In the genomic region with DNA sequence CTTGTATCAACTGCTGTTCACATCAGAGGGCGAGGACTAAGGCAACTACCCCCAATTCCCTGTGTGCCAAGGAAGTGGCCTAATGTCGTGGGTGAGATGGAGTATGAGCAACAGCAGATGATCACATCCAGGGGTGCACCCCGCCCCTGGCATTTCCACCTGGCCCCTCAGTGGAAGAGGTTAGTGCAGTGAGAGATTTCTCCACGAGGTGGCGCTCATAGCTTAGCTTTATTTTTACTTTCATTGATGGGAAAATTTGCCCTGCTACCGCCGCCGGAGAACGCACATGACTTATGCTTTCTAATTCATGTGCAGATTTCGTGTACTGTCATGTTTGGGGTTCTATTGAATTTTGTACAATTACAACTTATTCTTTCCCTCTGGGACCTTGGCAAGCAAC, we compare ENCODE assay signal across 9 cellular contexts.
DNase-seq lines count a peak whose midpoint lies in the region; ATAC-seq, FAIRE-seq and TF ChIP-seq lines count a peak whose summit lies in the region.
"Had no signal": no experiment of that assay in that cellular context is flagged by ENCODE, and none has a peak within 500 bp of the region (broad histone marks: within the 10 kb centered on the region; RNA-seq: fewer than 3 reads in every experiment).

No MANE protein-coding gene starts in this region.

- H3K4me3 ChIP-seq in A673 (ENCODE audit: low read depth, low read length, poor library complexity, severe bottlenecking) (no peak overlapping the region), fibroblast of the aortic adventitia (ENCODE audit: low read depth, low read length) (no peak overlapping the region), lower leg skin (ENCODE audit: low read depth, poor library complexity, severe bottlenecking) (no peak overlapping the region)

- intact Hi-C loops in A673 (cut with micrococcal nuclease; ENCODE audit: unreplicated experiment) (loop anchor here (2.0 to 10.0 kb wide), 9 partner anchors 279 to 1714 kb away; partner anchors contain the start of gene DCC), lower leg skin (cut with DNase I; ENCODE audit: low total_unique reads) (no loop called here)

- H3K27ac ChIP-seq in A673 (ENCODE audit: low read depth, low read length, poor library complexity, severe bottlenecking) = no peak overlapping the region

- no peaks in the 10 kb centered on the region for H3K9me3 ChIP-seq in A673 (ENCODE audit: low read depth, low read length, poor library complexity, severe bottlenecking)

- H3K4me1 ChIP-seq in A673 (ENCODE audit: insufficient read depth, low read length, poor library complexity, severe bottlenecking) = peaks cover 32% of the 10 kb centered on the region

- peak; percentile 44 for FAIRE-seq in GM18507 (lab: Jason Lieb, UNC)
- FAIRE-seq: colon had no signal

- H3K27me3 ChIP-seq in A673 (replicated peaks; ENCODE audit: insufficient read depth, low read depth, low read length, poor library complexity) = no peaks in the 10 kb centered on the region

- no TSS peak for BruUV-seq in A673 (replicated peaks; lab: Mats Ljungman, UMichigan)

- DNase-seq in A673 (ENCODE audit: low spot score) (peak; percentile 87), GM18507 (ENCODE audit: extremely low spot score, insufficient read length, low read depth) (no peak), NCI-H2227 treated with DMSO at 0.1 percent for 48 hours (lab: John Stamatoyannopoulos, UW) (peak; percentile 72), fibroblast of the aortic adventitia (ENCODE audit: low read depth) (peak; percentile 32), omental fat pad (ENCODE audit: low spot score) (peak; percentile 77), lower leg skin (ENCODE audit: low spot score in 2 of 2) (no peak)
- DNase-seq in activated CD4-positive, alpha-beta T cell treated with anti-CD3 and anti-CD28 coated beads, Interleukin-2, amount 50 U/mL, for 48 hours = peak; percentile 61 to 72

- WGBS in lower leg skin, 2 donors = 10% methylated on average over 10 of the region's 10 CpGs

- no peak for TF ChIP-seq POLR2A in lower leg skin (IDR thresholded peaks at IDR 0.05)

- peak; percentile 78 for TF ChIP-seq CTCF in A673 (conservative IDR thresholded peaks at IDR 0.05; ENCODE audit: low read depth, low read length)
- peak; percentile 61 for TF ChIP-seq CTCF in fibroblast of the aortic adventitia (IDR thresholded peaks at IDR 0.05; ENCODE audit: insufficient read depth, low read length)
- peak in 1 of 3 donors; percentile 43 for TF ChIP-seq CTCF in omental fat pad (IDR thresholded peaks at IDR 0.05)
- TF ChIP-seq CTCF in lower leg skin (IDR thresholded peaks at IDR 0.05) = no peak

- peak; percentile 59 for ATAC-seq in HG03196 (IDR thresholded peaks at IDR 0.05; ENCODE audit: unreplicated experiment)
- no peak for ATAC-seq in omental fat pad (ENCODE audit: low FRiP score)

- no peaks in the 10 kb centered on the region for H3K36me3 ChIP-seq in A673 (ENCODE audit: insufficient read depth, low read length, poor library complexity, severe bottlenecking)

- CTCF ChIA-PET in A673 (lab: Charles Lee) = interaction anchor here (0.5 to 1.5 kb wide), 9 partner anchors 47 to 1712 kb away, joined by 3 to 13 read pairs (median 5); partner anchors contain the start of gene DCC

- POLR2A ChIA-PET in A673 (lab: Charles Lee; ENCODE audit: low non-redundant PET) = interaction anchor here (0.6 to 0.8 kb wide), 3 partner anchors 269 to 1711 kb away, joined by 3 to 14 read pairs (median 12); no protein-coding TSS in a partner anchor

Comparison
In these comparisons a context has a peak if more than half of its experiments do, and no peak if none do; other contexts are left out.
1. DNase-seq: peak in A673 (single experiment), NCI-H2227 treated with DMSO at 0.1 percent for 48 hours (single experiment), activated CD4-positive, alpha-beta T cell treated with anti-CD3 and anti-CD28 coated beads, Interleukin-2, amount 50 U/mL, for 48 hours (2 of 2), fibroblast of the aortic adventitia (single experiment) and omental fat pad (single experiment); none in GM18507 (single experiment) and lower leg skin (0 of 2).
2. CTCF ChIP-seq: peak in A673 (single experiment) and fibroblast of the aortic adventitia (single experiment); none in lower leg skin (0 of 3).